Comparison of ENCODE assay signal across 2 cellular contexts in genomic region chr3:13667330-13667729, GRCh38.
TF ChIP-seq lines count a peak whose summit lies in the region.

No MANE protein-coding gene starts in this region.

TF ChIP-seq in HCT116, 20 proteins besides CTCF, POLR2A, EP300 and RAD21:
- TF ChIP-seq, protein P1, sequence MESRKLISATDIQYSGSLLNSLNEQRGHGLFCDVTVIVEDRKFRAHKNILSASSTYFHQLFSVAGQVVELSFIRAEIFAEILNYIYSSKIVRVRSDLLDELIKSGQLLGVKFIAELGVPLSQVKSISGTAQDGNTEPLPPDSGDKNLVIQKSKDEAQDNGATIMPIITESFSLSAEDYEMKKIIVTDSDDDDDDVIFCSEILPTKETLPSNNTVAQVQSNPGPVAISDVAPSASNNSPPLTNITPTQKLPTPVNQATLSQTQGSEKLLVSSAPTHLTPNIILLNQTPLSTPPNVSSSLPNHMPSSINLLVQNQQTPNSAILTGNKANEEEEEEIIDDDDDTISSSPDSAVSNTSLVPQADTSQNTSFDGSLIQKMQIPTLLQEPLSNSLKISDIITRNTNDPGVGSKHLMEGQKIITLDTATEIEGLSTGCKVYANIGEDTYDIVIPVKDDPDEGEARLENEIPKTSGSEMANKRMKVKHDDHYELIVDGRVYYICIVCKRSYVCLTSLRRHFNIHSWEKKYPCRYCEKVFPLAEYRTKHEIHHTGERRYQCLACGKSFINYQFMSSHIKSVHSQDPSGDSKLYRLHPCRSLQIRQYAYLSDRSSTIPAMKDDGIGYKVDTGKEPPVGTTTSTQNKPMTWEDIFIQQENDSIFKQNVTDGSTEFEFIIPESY (IDR thresholded peaks at IDR 0.05; ENCODE audit: extremely low read depth, insufficient replicate concordance, low read length) = no peak
- TF ChIP-seq TCF7L2 (IDR thresholded peaks at IDR 0.05; ENCODE audit: borderline replicate concordance, extremely low read depth, insufficient read depth, insufficient read length) = no peak
- TF ChIP-seq, protein P2, sequence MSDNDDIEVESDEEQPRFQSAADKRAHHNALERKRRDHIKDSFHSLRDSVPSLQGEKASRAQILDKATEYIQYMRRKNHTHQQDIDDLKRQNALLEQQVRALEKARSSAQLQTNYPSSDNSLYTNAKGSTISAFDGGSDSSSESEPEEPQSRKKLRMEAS (IDR thresholded peaks at IDR 0.05) = no peak
- no peak for TF ChIP-seq REST (IDR thresholded peaks at IDR 0.05; ENCODE audit: low read depth)
- no peak for TF ChIP-seq CBX3 (IDR thresholded peaks at IDR 0.05; ENCODE audit: low read depth)
- no peak for TF ChIP-seq EZH2 (IDR thresholded peaks at IDR 0.05)
- TF ChIP-seq FOSL1 (IDR thresholded peaks at IDR 0.05; ENCODE audit: low read depth) = no peak
- no peak for TF ChIP-seq SIN3A (IDR thresholded peaks at IDR 0.05; ENCODE audit: low read depth)
- TF ChIP-seq ZFX (IDR thresholded peaks at IDR 0.05) = no peak
- no peak for TF ChIP-seq SRF (IDR thresholded peaks at IDR 0.05; ENCODE audit: low read depth)
- TF ChIP-seq, protein P3, sequence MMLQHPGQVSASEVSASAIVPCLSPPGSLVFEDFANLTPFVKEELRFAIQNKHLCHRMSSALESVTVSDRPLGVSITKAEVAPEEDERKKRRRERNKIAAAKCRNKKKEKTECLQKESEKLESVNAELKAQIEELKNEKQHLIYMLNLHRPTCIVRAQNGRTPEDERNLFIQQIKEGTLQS (IDR thresholded peaks at IDR 0.05) = no peak
- no peak for TF ChIP-seq POLR2AphosphoS5 (IDR thresholded peaks at IDR 0.05; ENCODE audit: low read depth, low read length)
- no peak for TF ChIP-seq YY1 (IDR thresholded peaks at IDR 0.05; ENCODE audit: extremely low read depth, insufficient replicate concordance, low read depth, low read length)
- TF ChIP-seq CEBPB (IDR thresholded peaks at IDR 0.05; ENCODE audit: low read depth) = no peak
- no peak for TF ChIP-seq EGR1 (IDR thresholded peaks at IDR 0.05; ENCODE audit: low read depth)
- no peak for TF ChIP-seq JUND (IDR thresholded peaks at IDR 0.05)
- TF ChIP-seq ZNF274 (IDR thresholded peaks at IDR 0.05; ENCODE audit: low read depth, low read length) = no peak
- no peak for TF ChIP-seq ELF1 (IDR thresholded peaks at IDR 0.05; ENCODE audit: borderline replicate concordance, low read depth)
- no peak for TF ChIP-seq EZH2phosphoT487 (IDR thresholded peaks at IDR 0.05; ENCODE audit: borderline replicate concordance)
- no peak for TF ChIP-seq SP1 (IDR thresholded peaks at IDR 0.05; ENCODE audit: low read depth)

TF ChIP-seq in K562, 482 proteins besides CTCF, POLR2A, EP300 and RAD21 (continued from another document):
- TF ChIP-seq, protein P3 (IDR thresholded peaks at IDR 0.05) = peak; percentile 70
- TF ChIP-seq, protein P3 (CRISPR knock-in tag; conservative IDR thresholded peaks at IDR 0.05) = no peak
- TF ChIP-seq ZC3H4 (CRISPR knock-in tag; IDR thresholded peaks at IDR 0.05; ENCODE audit: borderline replicate concordance) (no peak), RBM25 (IDR thresholded peaks at IDR 0.05; ENCODE audit: low read depth, low read length, severe bottlenecking) (peak; percentile 78), CEBPB (tag; IDR thresholded peaks at IDR 0.05) (peak; percentile 20; the same call in 1 of the 2 replicates), MCM7 (IDR thresholded peaks at IDR 0.05) (no peak), NR1H2 (CRISPR knock-in tag; IDR thresholded peaks at IDR 0.05) (no peak), ZNF197 (CRISPR knock-in tag; IDR thresholded peaks at IDR 0.05; ENCODE audit: low read depth) (no peak), TAF9B (IDR thresholded peaks at IDR 0.05; ENCODE audit: partially characterized antibody) (no peak)
- TF ChIP-seq, protein P4, sequence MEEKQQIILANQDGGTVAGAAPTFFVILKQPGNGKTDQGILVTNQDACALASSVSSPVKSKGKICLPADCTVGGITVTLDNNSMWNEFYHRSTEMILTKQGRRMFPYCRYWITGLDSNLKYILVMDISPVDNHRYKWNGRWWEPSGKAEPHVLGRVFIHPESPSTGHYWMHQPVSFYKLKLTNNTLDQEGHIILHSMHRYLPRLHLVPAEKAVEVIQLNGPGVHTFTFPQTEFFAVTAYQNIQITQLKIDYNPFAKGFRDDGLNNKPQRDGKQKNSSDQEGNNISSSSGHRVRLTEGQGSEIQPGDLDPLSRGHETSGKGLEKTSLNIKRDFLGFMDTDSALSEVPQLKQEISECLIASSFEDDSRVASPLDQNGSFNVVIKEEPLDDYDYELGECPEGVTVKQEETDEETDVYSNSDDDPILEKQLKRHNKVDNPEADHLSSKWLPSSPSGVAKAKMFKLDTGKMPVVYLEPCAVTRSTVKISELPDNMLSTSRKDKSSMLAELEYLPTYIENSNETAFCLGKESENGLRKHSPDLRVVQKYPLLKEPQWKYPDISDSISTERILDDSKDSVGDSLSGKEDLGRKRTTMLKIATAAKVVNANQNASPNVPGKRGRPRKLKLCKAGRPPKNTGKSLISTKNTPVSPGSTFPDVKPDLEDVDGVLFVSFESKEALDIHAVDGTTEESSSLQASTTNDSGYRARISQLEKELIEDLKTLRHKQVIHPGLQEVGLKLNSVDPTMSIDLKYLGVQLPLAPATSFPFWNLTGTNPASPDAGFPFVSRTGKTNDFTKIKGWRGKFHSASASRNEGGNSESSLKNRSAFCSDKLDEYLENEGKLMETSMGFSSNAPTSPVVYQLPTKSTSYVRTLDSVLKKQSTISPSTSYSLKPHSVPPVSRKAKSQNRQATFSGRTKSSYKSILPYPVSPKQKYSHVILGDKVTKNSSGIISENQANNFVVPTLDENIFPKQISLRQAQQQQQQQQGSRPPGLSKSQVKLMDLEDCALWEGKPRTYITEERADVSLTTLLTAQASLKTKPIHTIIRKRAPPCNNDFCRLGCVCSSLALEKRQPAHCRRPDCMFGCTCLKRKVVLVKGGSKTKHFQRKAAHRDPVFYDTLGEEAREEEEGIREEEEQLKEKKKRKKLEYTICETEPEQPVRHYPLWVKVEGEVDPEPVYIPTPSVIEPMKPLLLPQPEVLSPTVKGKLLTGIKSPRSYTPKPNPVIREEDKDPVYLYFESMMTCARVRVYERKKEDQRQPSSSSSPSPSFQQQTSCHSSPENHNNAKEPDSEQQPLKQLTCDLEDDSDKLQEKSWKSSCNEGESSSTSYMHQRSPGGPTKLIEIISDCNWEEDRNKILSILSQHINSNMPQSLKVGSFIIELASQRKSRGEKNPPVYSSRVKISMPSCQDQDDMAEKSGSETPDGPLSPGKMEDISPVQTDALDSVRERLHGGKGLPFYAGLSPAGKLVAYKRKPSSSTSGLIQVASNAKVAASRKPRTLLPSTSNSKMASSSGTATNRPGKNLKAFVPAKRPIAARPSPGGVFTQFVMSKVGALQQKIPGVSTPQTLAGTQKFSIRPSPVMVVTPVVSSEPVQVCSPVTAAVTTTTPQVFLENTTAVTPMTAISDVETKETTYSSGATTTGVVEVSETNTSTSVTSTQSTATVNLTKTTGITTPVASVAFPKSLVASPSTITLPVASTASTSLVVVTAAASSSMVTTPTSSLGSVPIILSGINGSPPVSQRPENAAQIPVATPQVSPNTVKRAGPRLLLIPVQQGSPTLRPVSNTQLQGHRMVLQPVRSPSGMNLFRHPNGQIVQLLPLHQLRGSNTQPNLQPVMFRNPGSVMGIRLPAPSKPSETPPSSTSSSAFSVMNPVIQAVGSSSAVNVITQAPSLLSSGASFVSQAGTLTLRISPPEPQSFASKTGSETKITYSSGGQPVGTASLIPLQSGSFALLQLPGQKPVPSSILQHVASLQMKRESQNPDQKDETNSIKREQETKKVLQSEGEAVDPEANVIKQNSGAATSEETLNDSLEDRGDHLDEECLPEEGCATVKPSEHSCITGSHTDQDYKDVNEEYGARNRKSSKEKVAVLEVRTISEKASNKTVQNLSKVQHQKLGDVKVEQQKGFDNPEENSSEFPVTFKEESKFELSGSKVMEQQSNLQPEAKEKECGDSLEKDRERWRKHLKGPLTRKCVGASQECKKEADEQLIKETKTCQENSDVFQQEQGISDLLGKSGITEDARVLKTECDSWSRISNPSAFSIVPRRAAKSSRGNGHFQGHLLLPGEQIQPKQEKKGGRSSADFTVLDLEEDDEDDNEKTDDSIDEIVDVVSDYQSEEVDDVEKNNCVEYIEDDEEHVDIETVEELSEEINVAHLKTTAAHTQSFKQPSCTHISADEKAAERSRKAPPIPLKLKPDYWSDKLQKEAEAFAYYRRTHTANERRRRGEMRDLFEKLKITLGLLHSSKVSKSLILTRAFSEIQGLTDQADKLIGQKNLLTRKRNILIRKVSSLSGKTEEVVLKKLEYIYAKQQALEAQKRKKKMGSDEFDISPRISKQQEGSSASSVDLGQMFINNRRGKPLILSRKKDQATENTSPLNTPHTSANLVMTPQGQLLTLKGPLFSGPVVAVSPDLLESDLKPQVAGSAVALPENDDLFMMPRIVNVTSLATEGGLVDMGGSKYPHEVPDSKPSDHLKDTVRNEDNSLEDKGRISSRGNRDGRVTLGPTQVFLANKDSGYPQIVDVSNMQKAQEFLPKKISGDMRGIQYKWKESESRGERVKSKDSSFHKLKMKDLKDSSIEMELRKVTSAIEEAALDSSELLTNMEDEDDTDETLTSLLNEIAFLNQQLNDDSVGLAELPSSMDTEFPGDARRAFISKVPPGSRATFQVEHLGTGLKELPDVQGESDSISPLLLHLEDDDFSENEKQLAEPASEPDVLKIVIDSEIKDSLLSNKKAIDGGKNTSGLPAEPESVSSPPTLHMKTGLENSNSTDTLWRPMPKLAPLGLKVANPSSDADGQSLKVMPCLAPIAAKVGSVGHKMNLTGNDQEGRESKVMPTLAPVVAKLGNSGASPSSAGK (IDR thresholded peaks at IDR 0.05) = peak; percentile 35; the same call in 1 of the 2 replicates
